ENCODE assay signal across 21 cellular contexts in the genomic region with DNA sequence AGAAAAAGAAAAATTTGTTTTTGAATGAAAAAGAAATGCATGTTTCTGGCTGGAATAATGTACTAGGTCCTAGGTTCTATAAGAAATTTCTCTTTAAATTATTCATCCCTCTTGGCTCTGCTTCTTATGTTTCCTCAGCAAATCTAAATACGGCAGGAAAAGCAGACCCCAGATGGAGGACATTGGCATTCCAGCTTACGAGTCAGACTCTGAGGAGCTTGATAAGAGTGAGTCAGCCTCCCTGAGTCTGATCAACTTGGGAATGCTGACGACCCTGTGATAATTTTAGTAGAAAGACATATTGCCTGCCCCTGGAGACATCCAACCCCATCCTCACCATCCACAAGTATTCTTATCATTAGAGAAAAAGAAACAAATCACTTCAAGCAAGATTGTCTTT.
DNase-seq lines count a peak whose midpoint lies in the region; ATAC-seq and TF ChIP-seq lines count a peak whose summit lies in the region.
"Had no signal": no experiment of that assay in that cellular context is flagged by ENCODE, and none has a peak within 500 bp of the region (broad histone marks: within the 10 kb centered on the region; RNA-seq: fewer than 3 reads in every experiment).

No MANE protein-coding gene starts in this region.

- no peak overlapping the region for H2AFZ ChIP-seq in GM23338

- H3K4me3 Mint-ChIP-seq in GM23338 (no peak overlapping the region), immature natural killer cell (no peak overlapping the region)
- H3K4me3 Mint-ChIP-seq: activated naive CD4-positive, alpha-beta T cell treated with anti-CD3 and anti-CD28 coated beads, Interleukin-2, amount 50 U/mL, for 24 hours; activated T-cell treated with anti-CD3 and anti-CD28 coated beads, Interleukin-2, amount 50 U/mL, for 4 hours; B cell had no signal

- TF ChIP-seq CTCF in GM23338 (conservative IDR thresholded peaks at IDR 0.05; ENCODE audit: low read depth in 2 of 2) = no peak
- TF ChIP-seq CTCF in fibroblast of the aortic adventitia (IDR thresholded peaks at IDR 0.05; ENCODE audit: insufficient read depth, low read length) = no peak
- no peak for TF ChIP-seq CTCF in GM10266 (IDR thresholded peaks at IDR 0.05; ENCODE audit: control insufficient read depth, insufficient read depth, low read depth, missing control alignments)

- H3K27me3 ChIP-seq in GM23338 (ENCODE audit: insufficient read depth) = no peaks in the 10 kb centered on the region
- no peaks in the 10 kb centered on the region for H3K27me3 ChIP-seq in adipocyte (replicated peaks; ENCODE audit: control insufficient read depth, insufficient read depth, low read length)
- H3K27me3 ChIP-seq: ovary had no signal

- peaks cover 3% of the 10 kb centered on the region; the same call in 1 of the 2 replicates for H3K9me2 ChIP-seq in GM23338 (ENCODE audit: insufficient read depth)

- no peaks in the 10 kb centered on the region for H3F3A ChIP-seq in GM23338 (replicated peaks; ENCODE audit: low read depth)

- no peaks in the 10 kb centered on the region for H3K36me3 ChIP-seq in GM23338 (ENCODE audit: insufficient read depth)
- no peaks in the 10 kb centered on the region for H3K36me3 ChIP-seq in adipocyte (ENCODE audit: control insufficient read depth, insufficient read depth, low read length, severe bottlenecking)
- H3K36me3 ChIP-seq: left ventricle myocardium inferior, ovary had no signal

- H3K4me1 Mint-ChIP-seq in GM23338 = peaks cover 16% of the 10 kb centered on the region
- no peaks in the 10 kb centered on the region for H3K4me1 Mint-ChIP-seq in immature natural killer cell
- H3K4me1 Mint-ChIP-seq: activated naive CD4-positive, alpha-beta T cell treated with anti-CD3 and anti-CD28 coated beads, Interleukin-2, amount 50 U/mL, for 24 hours; B cell had no signal

- H3K79me2 ChIP-seq in GM23338 (replicated peaks; ENCODE audit: insufficient read depth) = no peaks in the 10 kb centered on the region

- H3K9me3 Mint-ChIP-seq in GM23338 = no peaks in the 10 kb centered on the region
- peaks cover 0 to 4% (median under 1%) of the 10 kb centered on the region in 6 donors for H3K9me3 Mint-ChIP-seq in immature natural killer cell
- H3K9me3 Mint-ChIP-seq: activated T-cell treated with anti-CD3 and anti-CD28 coated beads, Interleukin-2, amount 50 U/mL, for 4 hours had no signal

- H3K4me1 ChIP-seq in GM23338 (ENCODE audit: insufficient read depth) (0 out of 2 replicates have a peak, but pooled peaks cover 4% of the 10 kb centered on the region), adipocyte (ENCODE audit: control insufficient read depth, insufficient read depth, low read length) (peaks cover 39% of the 10 kb centered on the region)

- H3K27ac ChIP-seq in GM23338 (ENCODE audit: low read depth) = no peak overlapping the region
- H3K27ac ChIP-seq: left ventricle myocardium inferior, ovary, skin epidermis had no signal

- H3K4me3 ChIP-seq in GM23338 (no peak overlapping the region), adipocyte (ENCODE audit: low read length) (no peak overlapping the region), fibroblast of the aortic adventitia (ENCODE audit: low read depth, low read length) (no peak overlapping the region)
- H3K4me3 ChIP-seq: left ventricle myocardium inferior, ovary, skin epidermis had no signal

- no peaks in the 10 kb centered on the region for H4K20me1 ChIP-seq in GM23338 (replicated peaks; ENCODE audit: insufficient read depth)

- ATAC-seq in GM23338 = no peak
- ATAC-seq: activated T-cell treated with anti-CD3 and anti-CD28 coated beads, Interleukin-2, amount 50 U/mL, for 4 hours; Panc1 had no signal

- DNase-seq in GM23338 (ENCODE audit: low spot score) (no peak), adipocyte (ENCODE audit: low read depth) (peak; percentile 48), fibroblast of the aortic adventitia (ENCODE audit: low read depth) (peak; percentile 70), renal cortical epithelial cell (ENCODE audit: low read depth) (peak; percentile 28), LoVo (ENCODE audit: low spot score) (no peak), NCI-H128 (lab: John Stamatoyannopoulos, UW; ENCODE audit: unreplicated experiment) (no peak), GM10266 (ENCODE audit: extremely low spot score) (no peak), immature natural killer cell (no peak)
- DNase-seq: activated CD4-positive, alpha-beta T cell treated with anti-CD3 and anti-CD28 coated beads, Interleukin-2, amount 50 U/mL, for 48 hours; activated T-cell treated with anti-CD3 and anti-CD28 coated beads, Interleukin-2, amount 50 U/mL, for 4 hours; central memory CD4-positive, alpha-beta T cell; effector CD8-positive, alpha-beta T cell; foreskin melanocyte; left ventricle myocardium inferior; NCI-H1048; NCI-H774; ovary had no signal

- H3K27me3 Mint-ChIP-seq in GM23338 (ENCODE audit: insufficient read depth, low read depth, poor library complexity) (no peaks in the 10 kb centered on the region), immature natural killer cell (ENCODE audit: low read depth in 3 of 3) (no peaks in the 10 kb centered on the region)

- no peaks in the 10 kb centered on the region for H3K9me3 ChIP-seq in adipocyte (ENCODE audit: control insufficient read depth, low read length)
- H3K9me3 ChIP-seq: left ventricle myocardium inferior, ovary had no signal

- no peak overlapping the region for H3K9ac ChIP-seq in adipocyte (ENCODE audit: low read length)

- H3K36me3 Mint-ChIP-seq in GM23338 (ENCODE audit: low read depth) (no peaks in the 10 kb centered on the region), immature natural killer cell (no peaks in the 10 kb centered on the region)
- H3K36me3 Mint-ChIP-seq: activated naive CD4-positive, alpha-beta T cell treated with anti-CD3 and anti-CD28 coated beads, Interleukin-2, amount 50 U/mL, for 24 hours had no signal

- no peak overlapping the region for H3K4me2 ChIP-seq in GM23338

- H3K27ac Mint-ChIP-seq in GM23338 (0 out of 2 replicates have a peak overlapping the region, but pooled peaks have one; percentile 34), immature natural killer cell (no peak overlapping the region)
- H3K27ac Mint-ChIP-seq: activated naive CD4-positive, alpha-beta T cell treated with anti-CD3 and anti-CD28 coated beads, Interleukin-2, amount 50 U/mL, for 24 hours; B cell had no signal

TF ChIP-seq in GM23338, 12 proteins besides CTCF, POLR2A, EP300 and RAD21:
- TF ChIP-seq EZH2phosphoT487 (IDR thresholded peaks at IDR 0.05; ENCODE audit: unreplicated experiment) (no peak), STAT1 (IDR thresholded peaks at IDR 0.05; ENCODE audit: unreplicated experiment) (no peak), POLR2AphosphoS5 (IDR thresholded peaks at IDR 0.05; ENCODE audit: low read depth) (no peak), CREB1 (CRISPR knock-in tag; IDR thresholded peaks at IDR 0.05; ENCODE audit: low read depth) (no peak), ZNF114 (CRISPR knock-in tag; IDR thresholded peaks at IDR 0.05) (no peak), ZNF331 (CRISPR knock-in tag; IDR thresholded peaks at IDR 0.05; ENCODE audit: low read depth) (no peak), NANOG (IDR thresholded peaks at IDR 0.05; ENCODE audit: borderline replicate concordance) (no peak), JUNB (IDR thresholded peaks at IDR 0.05; ENCODE audit: unreplicated experiment) (no peak)
- TF ChIP-seq, protein P1, sequence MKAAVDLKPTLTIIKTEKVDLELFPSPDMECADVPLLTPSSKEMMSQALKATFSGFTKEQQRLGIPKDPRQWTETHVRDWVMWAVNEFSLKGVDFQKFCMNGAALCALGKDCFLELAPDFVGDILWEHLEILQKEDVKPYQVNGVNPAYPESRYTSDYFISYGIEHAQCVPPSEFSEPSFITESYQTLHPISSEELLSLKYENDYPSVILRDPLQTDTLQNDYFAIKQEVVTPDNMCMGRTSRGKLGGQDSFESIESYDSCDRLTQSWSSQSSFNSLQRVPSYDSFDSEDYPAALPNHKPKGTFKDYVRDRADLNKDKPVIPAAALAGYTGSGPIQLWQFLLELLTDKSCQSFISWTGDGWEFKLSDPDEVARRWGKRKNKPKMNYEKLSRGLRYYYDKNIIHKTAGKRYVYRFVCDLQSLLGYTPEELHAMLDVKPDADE (IDR thresholded peaks at IDR 0.05) = no peak
- TF ChIP-seq, protein P2, sequence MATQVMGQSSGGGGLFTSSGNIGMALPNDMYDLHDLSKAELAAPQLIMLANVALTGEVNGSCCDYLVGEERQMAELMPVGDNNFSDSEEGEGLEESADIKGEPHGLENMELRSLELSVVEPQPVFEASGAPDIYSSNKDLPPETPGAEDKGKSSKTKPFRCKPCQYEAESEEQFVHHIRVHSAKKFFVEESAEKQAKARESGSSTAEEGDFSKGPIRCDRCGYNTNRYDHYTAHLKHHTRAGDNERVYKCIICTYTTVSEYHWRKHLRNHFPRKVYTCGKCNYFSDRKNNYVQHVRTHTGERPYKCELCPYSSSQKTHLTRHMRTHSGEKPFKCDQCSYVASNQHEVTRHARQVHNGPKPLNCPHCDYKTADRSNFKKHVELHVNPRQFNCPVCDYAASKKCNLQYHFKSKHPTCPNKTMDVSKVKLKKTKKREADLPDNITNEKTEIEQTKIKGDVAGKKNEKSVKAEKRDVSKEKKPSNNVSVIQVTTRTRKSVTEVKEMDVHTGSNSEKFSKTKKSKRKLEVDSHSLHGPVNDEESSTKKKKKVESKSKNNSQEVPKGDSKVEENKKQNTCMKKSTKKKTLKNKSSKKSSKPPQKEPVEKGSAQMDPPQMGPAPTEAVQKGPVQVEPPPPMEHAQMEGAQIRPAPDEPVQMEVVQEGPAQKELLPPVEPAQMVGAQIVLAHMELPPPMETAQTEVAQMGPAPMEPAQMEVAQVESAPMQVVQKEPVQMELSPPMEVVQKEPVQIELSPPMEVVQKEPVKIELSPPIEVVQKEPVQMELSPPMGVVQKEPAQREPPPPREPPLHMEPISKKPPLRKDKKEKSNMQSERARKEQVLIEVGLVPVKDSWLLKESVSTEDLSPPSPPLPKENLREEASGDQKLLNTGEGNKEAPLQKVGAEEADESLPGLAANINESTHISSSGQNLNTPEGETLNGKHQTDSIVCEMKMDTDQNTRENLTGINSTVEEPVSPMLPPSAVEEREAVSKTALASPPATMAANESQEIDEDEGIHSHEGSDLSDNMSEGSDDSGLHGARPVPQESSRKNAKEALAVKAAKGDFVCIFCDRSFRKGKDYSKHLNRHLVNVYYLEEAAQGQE (IDR thresholded peaks at IDR 0.05; ENCODE audit: unreplicated experiment) = no peak

Comparison
In these comparisons a context has a peak if more than half of its experiments do, and no peak if none do; other contexts are left out.
1. DNase-seq: peak in adipocyte (single experiment), fibroblast of the aortic adventitia (single experiment) and renal cortical epithelial cell (single experiment); none in GM23338 (single experiment), LoVo (single experiment), NCI-H128 (single experiment), GM10266 (single experiment) and immature natural killer cell (0 of 3).